In genomic region chr16:2809149-2809760, GRCh38 we compare ENCODE assay signal across 32 cellular contexts. TPM values are rescaled to one million over a fixed set of nuclear protein-coding genes. Genes with fewer than 3 reads are reported as not detected.
"Had no signal": no experiment of that assay in that cellular context is flagged by ENCODE, and none has a peak within 500 bp of the region (broad histone marks: within the 10 kb centered on the region; RNA-seq: fewer than 3 reads in every experiment).

No MANE protein-coding gene starts in this region.

- H3K9me3 Mint-ChIP-seq: stimulated activated effector memory CD8-positive, alpha-beta T cell treated with anti-CD3 and anti-CD28 coated beads, Interleukin-12 subunit alpha, Interleukin-12 subunit beta, amount 100 ng/mL, for 72 hours; stimulated activated naive CD8-positive, alpha-beta T cell treated with anti-CD3 and anti-CD28 coated beads, Interleukin-15, Interleukin-2, amounts not matched to agents 100 ng/mL and 50 ng/mL, for 24 hours; type B pancreatic cell had no signal

- H3K27me3 ChIP-seq: testis, thyroid gland, upper lobe of left lung, uterus, vagina had no signal

- H3K27ac ChIP-seq: stomach, suprapubic skin, testis, thoracic aorta, thyroid gland, tibial artery, tibial nerve, transverse colon, upper lobe of left lung, upper lobe of right lung, uterus, vagina had no signal

- H3K9me3 ChIP-seq: suprapubic skin, testis, thoracic aorta, thyroid gland, upper lobe of right lung had no signal

- H3K4me3 Mint-ChIP-seq: stimulated activated effector memory CD8-positive, alpha-beta T cell treated with anti-CD3 and anti-CD28 coated beads, Interleukin-12 subunit alpha, Interleukin-12 subunit beta, amount 100 ng/mL, for 72 hours; stimulated activated memory B cell treated with anti-CD40 and anti-IgM and Interleukin-4, amounts not matched to agents 10 μg/mL and 1 μg/mL and 100 μg/mL, for 72 hours; stimulated activated naive B cell treated with anti-CD40 and anti-IgM and Interleukin-4, amounts not matched to agents 10 μg/mL and 1 μg/mL and 100 μg/mL, for 72 hours; stimulated activated naive CD8-positive, alpha-beta T cell treated with anti-CD3 and anti-CD28 coated beads, Interleukin-15, amount 100 ng/mL, for 72 hours; stimulated activated naive CD8-positive, alpha-beta T cell treated with anti-CD3 and anti-CD28 coated beads, Interleukin-15, Interleukin-2, amounts not matched to agents 100 ng/mL and 50 ng/mL, for 24 hours; type B pancreatic cell had no signal

- H3K4me1 ChIP-seq: testis, thyroid gland, tibial nerve, transverse colon, upper lobe of left lung, upper lobe of right lung, uterus, vagina had no signal

- H3K36me3 Mint-ChIP-seq: stimulated activated effector memory CD8-positive, alpha-beta T cell treated with anti-CD3 and anti-CD28 coated beads, Interleukin-12 subunit alpha, Interleukin-12 subunit beta, amount 100 ng/mL, for 72 hours; type B pancreatic cell had no signal

- H3K36me3 ChIP-seq: stomach, suprapubic skin, thoracic aorta, thyroid gland, tibial artery, tibial nerve, transverse colon, upper lobe of left lung, upper lobe of right lung, uterus, vagina had no signal

- H3K4me3 ChIP-seq: stomach, suprapubic skin, testis, thoracic aorta, thyroid gland, tibial artery, tibial nerve, transverse colon, upper lobe of left lung, upper lobe of right lung, uterus, vagina had no signal

- H3K27ac Mint-ChIP-seq: stimulated activated effector memory CD8-positive, alpha-beta T cell treated with anti-CD3 and anti-CD28 coated beads, Interleukin-12 subunit alpha, Interleukin-12 subunit beta, amount 100 ng/mL, for 72 hours; stimulated activated memory B cell treated with anti-CD40 and anti-IgM and Interleukin-4, amounts not matched to agents 10 μg/mL and 1 μg/mL and 100 μg/mL, for 72 hours; stimulated activated naive B cell treated with anti-CD40 and anti-IgM and Interleukin-4, amounts not matched to agents 10 μg/mL and 1 μg/mL and 100 μg/mL, for 72 hours; stimulated activated naive CD8-positive, alpha-beta T cell treated with anti-CD3 and anti-CD28 coated beads, Interleukin-15, amount 100 ng/mL, for 72 hours; stimulated activated naive CD8-positive, alpha-beta T cell treated with anti-CD3 and anti-CD28 coated beads, Interleukin-15, Interleukin-2, amounts not matched to agents 100 ng/mL and 50 ng/mL, for 24 hours; type B pancreatic cell had no signal

- DNase-seq: stimulated activated CD4-positive, alpha-beta T cell treated with anti-CD3 and anti-CD28 coated beads, Interleukin-2, amount 100 ng/mL, for 48 hours; stimulated activated CD4-positive, alpha-beta T cell treated with anti-CD3 and anti-CD28 coated beads, Interleukin-4, amount 100 ng/mL, for 1 hour; stimulated activated CD4-positive, alpha-beta T cell treated with anti-CD3 and anti-CD28 coated beads, Interleukin-4, amount 100 ng/mL, for 24 hours; stimulated activated CD4-positive, alpha-beta T cell treated with anti-CD3 and anti-CD28 coated beads, Interleukin-4, amount 100 ng/mL, for 4 hours; stimulated activated CD8-positive, alpha-beta memory T cell treated with anti-CD3 and anti-CD28 coated beads, Interleukin-4, amount 100 ng/mL, for 48 hours; stimulated activated naive B cell treated with anti-CD40 and anti-IgM and Interleukin-4, amounts not matched to agents 10 μg/mL and 1 μg/mL and 100 μg/mL, for 72 hours; stimulated activated naive CD4-positive, alpha-beta T cell; stimulated activated naive CD4-positive, alpha-beta T cell treated with Interleukin-2 at 50 U/mL for 16 hours; stimulated activated naive CD8-positive, alpha-beta T cell treated with anti-CD3 and anti-CD28 coated beads, Interleukin-15, amount 100 ng/mL, for 72 hours; stimulated activated naive CD8-positive, alpha-beta T cell treated with anti-CD3 and anti-CD28 coated beads, Interleukin-15, Interleukin-2, amounts not matched to agents 100 U/mL and 50 U/mL, for 24 hours; stomach; substantia nigra; testis; thyroid gland; tibial artery; transverse colon; trophoblast cell; upper lobe of left lung; uterus had no signal

- ATAC-seq: stimulated activated effector memory CD8-positive, alpha-beta T cell treated with anti-CD3 and anti-CD28 coated beads, Interleukin-12 subunit alpha, Interleukin-12 subunit beta, amount 100 ng/mL, for 72 hours; stimulated activated memory B cell treated with anti-CD40 and anti-IgM and Interleukin-4, amounts not matched to agents 10 μg/mL and 1 μg/mL and 100 μg/mL, for 72 hours; stimulated activated naive B cell treated with anti-CD40 and anti-IgM and Interleukin-4, amounts not matched to agents 10 μg/mL and 1 μg/mL and 100 μg/mL, for 72 hours; stimulated activated naive CD8-positive, alpha-beta T cell treated with anti-CD3 and anti-CD28 coated beads, Interleukin-15, amount 100 ng/mL, for 72 hours; stimulated activated naive CD8-positive, alpha-beta T cell treated with anti-CD3 and anti-CD28 coated beads, Interleukin-15, Interleukin-2, amounts not matched to agents 100 U/mL and 50 U/mL, for 24 hours; upper lobe of right lung had no signal

- H3K4me1 Mint-ChIP-seq: stimulated activated effector memory CD8-positive, alpha-beta T cell treated with anti-CD3 and anti-CD28 coated beads, Interleukin-12 subunit alpha, Interleukin-12 subunit beta, amount 100 ng/mL, for 72 hours; stimulated activated memory B cell treated with anti-CD40 and anti-IgM and Interleukin-4, amounts not matched to agents 10 μg/mL and 1 μg/mL and 100 μg/mL, for 72 hours; stimulated activated naive B cell treated with anti-CD40 and anti-IgM and Interleukin-4, amounts not matched to agents 10 μg/mL and 1 μg/mL and 100 μg/mL, for 72 hours; stimulated activated naive CD8-positive, alpha-beta T cell treated with anti-CD3 and anti-CD28 coated beads, Interleukin-15, amount 100 ng/mL, for 72 hours had no signal

RNA-seq across cellular contexts. Expression of gene PRSS21, which starts 7.8 kb away (rescaled TPM):
- total RNA-seq: temporal lobe, tibial nerve, urinary bladder, uterus, vagina had no signal

RNA-seq across cellular contexts. Expression of gene PRSS41, which starts 11.0 kb away (rescaled TPM):
- total RNA-seq: stomach, subcutaneous adipose tissue, suprapubic skin, temporal lobe, thoracic aorta, thyroid gland, tibial nerve, transverse colon, upper lobe of right lung, ureter, urinary bladder, uterus, vagina had no signal

RNA-seq across cellular contexts. Expression of gene ZG16B, which starts 20.8 kb away (rescaled TPM):
- total RNA-seq: thoracic aorta, thyroid gland, tibial nerve, upper lobe of right lung had no signal

RNA-seq across cellular contexts. Expression of gene PRSS33, which starts 21.9 kb away (rescaled TPM):
- total RNA-seq: stomach, subcutaneous adipose tissue, suprapubic skin, thoracic aorta, thyroid gland, tibial nerve, transverse colon, upper lobe of right lung, ureter, urinary bladder, vagina had no signal
